ENCODE assay signal across 8 cellular contexts in the genomic region with DNA sequence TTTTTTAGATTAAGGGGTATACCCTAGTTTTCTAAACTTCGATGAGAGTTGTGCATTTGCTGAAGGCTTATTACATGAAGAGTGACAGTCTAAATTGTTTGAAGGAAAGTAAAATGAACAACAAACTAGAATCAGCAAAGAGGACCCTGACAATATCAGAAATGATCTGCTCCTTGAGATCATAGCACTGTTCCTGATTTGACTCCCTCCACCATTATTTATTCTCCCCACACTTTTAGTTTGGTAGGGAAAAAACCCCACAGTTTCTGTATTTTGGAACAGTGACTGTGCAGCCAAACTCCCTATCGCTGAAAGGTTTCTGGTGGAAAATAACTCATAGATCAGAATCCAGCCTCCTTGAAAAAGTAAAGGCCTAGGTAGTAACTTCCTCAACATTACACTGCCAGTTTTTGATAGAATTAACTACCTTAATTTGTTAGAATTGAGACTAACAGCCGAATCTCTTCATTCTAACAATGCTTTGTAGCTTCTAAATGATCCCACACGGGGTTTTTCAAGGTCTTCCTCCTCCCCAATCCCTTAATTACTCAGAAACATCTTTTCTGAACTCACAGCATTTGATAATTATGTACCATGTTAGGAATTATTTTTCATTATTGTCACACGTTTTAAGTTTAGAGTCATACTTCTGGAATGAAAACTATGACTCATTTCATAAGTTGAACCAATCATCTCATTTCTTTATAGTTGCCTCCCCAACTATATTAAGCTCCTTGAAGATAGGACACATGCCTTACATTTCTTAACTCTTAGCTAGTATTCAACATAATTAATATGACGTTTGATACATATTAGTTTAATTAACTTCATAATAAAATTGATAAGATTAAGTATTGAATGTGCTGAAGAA. TPM values are rescaled to one million over a fixed set of nuclear protein-coding genes. Genes with fewer than 3 reads are reported as not detected.
A peak's percentile ranks its signal among the peaks of the same experiment; 100 is the strongest.
DNase-seq lines count a peak whose midpoint lies in the region; TF ChIP-seq lines count a peak whose summit lies in the region.

No MANE protein-coding gene starts in this region.

- DNase-seq in H4 (ENCODE audit: low spot score) (peak; percentile 29), SW 1271 (lab: John Stamatoyannopoulos, UW) (peak; percentile 46 to 76), fibroblast of gingiva (ENCODE audit: low read depth) (peak; percentile 67), spleen (no peak), NCI-H82 treated with DMSO at 0.1 percent for 48 hours (lab: John Stamatoyannopoulos, UW; ENCODE audit: unreplicated experiment) (no peak), epidermal melanocyte (ENCODE audit: insufficient read length, low spot score) (no peak), NCI-H82 (lab: John Stamatoyannopoulos, UW) (no peak)
- no peak for DNase-seq in stimulated activated CD4-positive, alpha-beta T cell treated with anti-CD3 and anti-CD28 coated beads, Interleukin-1b, Interleukin-23, amount 100 ng/mL, for 48 hours

- H3K9me3 ChIP-seq in spleen = no peaks in the 10 kb centered on the region

- intact Hi-C loops in spleen (cut with DNase I; ENCODE audit: low total_unique reads) = no loop called here

- 31 to 49% (median 40%) methylated on average over 6 of the region's 6 CpGs for WGBS in spleen, 5 donors

- H3K4me1 ChIP-seq in spleen = peaks cover 64 to 86% (median 80%) of the 10 kb centered on the region in 6 donors

- no peak for TF ChIP-seq POLR2A in spleen (IDR thresholded peaks at IDR 0.05)

- TF ChIP-seq CTCF in spleen (IDR thresholded peaks at IDR 0.05 in 8 of 11, conservative IDR thresholded peaks at IDR 0.05 in 3 of 11) = no peak

- peak overlapping the region in 7 of 8 donors; percentile 17 to 98 (median 88) for H3K4me3 ChIP-seq in spleen

- H3K27ac ChIP-seq in spleen = peak overlapping the region in 7 of 8 donors; percentile 37 to 100 (median 99)

- H3K36me3 ChIP-seq in spleen = peaks cover 6 to 44% (median 26%) of the 10 kb centered on the region in 6 donors

- H3K27me3 ChIP-seq in spleen (replicated peaks in 1 of 7) = no peaks in the 10 kb centered on the region

RNA-seq across cellular contexts. Expression of a gene that starts 2.9 kb away (rescaled TPM):
- 437 and 447 TPM in 2 replicates for total RNA-seq in H4 (2014; rRNA removed; shearing (Covaris generic))
- 100 to 1,000 TPM; 442 to 675 (median 581) TPM for total RNA-seq in spleen
- polyA plus RNA-seq in spleen = 100 to 1,000 TPM; 422 to 675 (median 592) TPM

RNA-seq across cellular contexts. Expression of a gene that starts 11.5 kb away (rescaled TPM):
- 460 and 468 TPM in 2 replicates for total RNA-seq in H4 (2014; rRNA removed; shearing (Covaris generic))
- 100 to 1,000 TPM; 176 to 254 (median 199) TPM for total RNA-seq in spleen
- polyA plus RNA-seq in spleen = 100 to 1,000 TPM; 290 to 371 (median 360) TPM

RNA-seq across cellular contexts. Expression of a gene that starts 30.7 kb away (rescaled TPM):
- 0.02 TPM in 1 of 2 replicates, not detected in the other for total RNA-seq in H4 (2014; rRNA removed; shearing (Covaris generic))
- total RNA-seq in spleen = 1 to 10 TPM; 1.4 to 2.7 (median 1.8) TPM
- polyA plus RNA-seq in spleen = 1 to 10 TPM; 1.2 to 6.2 (median 2.4) TPM

Comparison
In these comparisons a context has a peak if more than half of its experiments do, and no peak if none do; other contexts are left out.
1. DNase-seq: peak in H4 (single experiment), SW 1271 (2 of 2) and fibroblast of gingiva (single experiment); none in spleen (single experiment), NCI-H82 treated with DMSO at 0.1 percent for 48 hours (single experiment), epidermal melanocyte (single experiment), stimulated activated CD4-positive, alpha-beta T cell treated with anti-CD3 and anti-CD28 coated beads, Interleukin-1b, Interleukin-23, amount 100 ng/mL, for 48 hours (single experiment) and NCI-H82 (single experiment).